Comparison of ENCODE assay signal across 2 cellular contexts in the genomic region with DNA sequence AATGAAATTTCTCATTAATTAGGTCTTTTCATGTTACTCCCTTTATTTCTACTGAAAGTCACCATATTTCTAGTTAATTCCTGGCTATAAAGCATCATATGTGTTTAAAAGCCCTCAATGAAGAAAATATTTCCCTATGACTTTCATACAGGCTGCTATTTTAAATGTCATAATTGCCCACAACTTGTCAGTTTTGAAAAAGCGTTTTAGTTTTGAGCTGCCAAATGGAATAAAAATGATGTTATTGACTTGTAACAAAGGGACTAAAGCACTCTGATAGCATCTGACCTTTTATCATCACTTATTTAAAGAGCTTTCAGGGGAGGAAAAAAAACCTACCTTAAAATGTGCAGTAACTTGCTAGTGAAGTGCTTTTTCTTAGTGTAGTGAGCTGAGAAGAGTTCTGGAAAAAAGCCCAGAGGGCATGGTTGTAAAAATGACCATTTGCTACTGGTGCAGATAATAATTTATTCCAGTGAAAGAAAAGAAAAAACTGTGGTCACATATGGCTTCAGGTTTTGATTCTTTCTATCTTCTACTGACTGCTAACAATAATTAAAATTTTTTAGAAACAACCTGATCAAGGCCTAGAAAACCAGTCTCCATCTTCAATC.
TF ChIP-seq lines count a peak whose summit lies in the region.

No MANE protein-coding gene starts in this region.

TF ChIP-seq in SK-N-SH treated with all-trans-retinoic acid at 6 μM for 48 hours, 23 proteins besides CTCF, POLR2A, EP300 and RAD21 (continued from another document):
- TF ChIP-seq, protein P1, sequence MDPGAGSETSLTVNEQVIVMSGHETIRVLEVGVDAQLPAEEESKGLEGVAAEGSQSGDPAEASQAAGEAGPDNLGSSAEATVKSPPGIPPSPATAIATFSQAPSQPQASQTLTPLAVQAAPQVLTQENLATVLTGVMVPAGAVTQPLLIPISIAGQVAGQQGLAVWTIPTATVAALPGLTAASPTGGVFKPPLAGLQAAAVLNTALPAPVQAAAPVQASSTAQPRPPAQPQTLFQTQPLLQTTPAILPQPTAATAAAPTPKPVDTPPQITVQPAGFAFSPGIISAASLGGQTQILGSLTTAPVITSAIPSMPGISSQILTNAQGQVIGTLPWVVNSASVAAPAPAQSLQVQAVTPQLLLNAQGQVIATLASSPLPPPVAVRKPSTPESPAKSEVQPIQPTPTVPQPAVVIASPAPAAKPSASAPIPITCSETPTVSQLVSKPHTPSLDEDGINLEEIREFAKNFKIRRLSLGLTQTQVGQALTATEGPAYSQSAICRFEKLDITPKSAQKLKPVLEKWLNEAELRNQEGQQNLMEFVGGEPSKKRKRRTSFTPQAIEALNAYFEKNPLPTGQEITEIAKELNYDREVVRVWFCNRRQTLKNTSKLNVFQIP (CRISPR knock-in tag; IDR thresholded peaks at IDR 0.05; ENCODE audit: borderline replicate concordance, low read depth), result no peak
TF ChIP-seq in SK-N-SH treated with all-trans-retinoic acid at 6 μM for 48 hours: peak in this region for 1.

TF ChIP-seq in SK-N-SH, 30 proteins besides CTCF, POLR2A, EP300 and RAD21 (continued from another document):
- TF ChIP-seq, protein P2, sequence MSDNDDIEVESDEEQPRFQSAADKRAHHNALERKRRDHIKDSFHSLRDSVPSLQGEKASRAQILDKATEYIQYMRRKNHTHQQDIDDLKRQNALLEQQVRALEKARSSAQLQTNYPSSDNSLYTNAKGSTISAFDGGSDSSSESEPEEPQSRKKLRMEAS (IDR thresholded peaks at IDR 0.05; ENCODE audit: low read depth), result no peak
- TF ChIP-seq, protein P3, sequence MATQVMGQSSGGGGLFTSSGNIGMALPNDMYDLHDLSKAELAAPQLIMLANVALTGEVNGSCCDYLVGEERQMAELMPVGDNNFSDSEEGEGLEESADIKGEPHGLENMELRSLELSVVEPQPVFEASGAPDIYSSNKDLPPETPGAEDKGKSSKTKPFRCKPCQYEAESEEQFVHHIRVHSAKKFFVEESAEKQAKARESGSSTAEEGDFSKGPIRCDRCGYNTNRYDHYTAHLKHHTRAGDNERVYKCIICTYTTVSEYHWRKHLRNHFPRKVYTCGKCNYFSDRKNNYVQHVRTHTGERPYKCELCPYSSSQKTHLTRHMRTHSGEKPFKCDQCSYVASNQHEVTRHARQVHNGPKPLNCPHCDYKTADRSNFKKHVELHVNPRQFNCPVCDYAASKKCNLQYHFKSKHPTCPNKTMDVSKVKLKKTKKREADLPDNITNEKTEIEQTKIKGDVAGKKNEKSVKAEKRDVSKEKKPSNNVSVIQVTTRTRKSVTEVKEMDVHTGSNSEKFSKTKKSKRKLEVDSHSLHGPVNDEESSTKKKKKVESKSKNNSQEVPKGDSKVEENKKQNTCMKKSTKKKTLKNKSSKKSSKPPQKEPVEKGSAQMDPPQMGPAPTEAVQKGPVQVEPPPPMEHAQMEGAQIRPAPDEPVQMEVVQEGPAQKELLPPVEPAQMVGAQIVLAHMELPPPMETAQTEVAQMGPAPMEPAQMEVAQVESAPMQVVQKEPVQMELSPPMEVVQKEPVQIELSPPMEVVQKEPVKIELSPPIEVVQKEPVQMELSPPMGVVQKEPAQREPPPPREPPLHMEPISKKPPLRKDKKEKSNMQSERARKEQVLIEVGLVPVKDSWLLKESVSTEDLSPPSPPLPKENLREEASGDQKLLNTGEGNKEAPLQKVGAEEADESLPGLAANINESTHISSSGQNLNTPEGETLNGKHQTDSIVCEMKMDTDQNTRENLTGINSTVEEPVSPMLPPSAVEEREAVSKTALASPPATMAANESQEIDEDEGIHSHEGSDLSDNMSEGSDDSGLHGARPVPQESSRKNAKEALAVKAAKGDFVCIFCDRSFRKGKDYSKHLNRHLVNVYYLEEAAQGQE (IDR thresholded peaks at IDR 0.05; ENCODE audit: low read depth, low read length), result no peak
